ENCODE assay signal across 3 cellular contexts in the genomic region with DNA sequence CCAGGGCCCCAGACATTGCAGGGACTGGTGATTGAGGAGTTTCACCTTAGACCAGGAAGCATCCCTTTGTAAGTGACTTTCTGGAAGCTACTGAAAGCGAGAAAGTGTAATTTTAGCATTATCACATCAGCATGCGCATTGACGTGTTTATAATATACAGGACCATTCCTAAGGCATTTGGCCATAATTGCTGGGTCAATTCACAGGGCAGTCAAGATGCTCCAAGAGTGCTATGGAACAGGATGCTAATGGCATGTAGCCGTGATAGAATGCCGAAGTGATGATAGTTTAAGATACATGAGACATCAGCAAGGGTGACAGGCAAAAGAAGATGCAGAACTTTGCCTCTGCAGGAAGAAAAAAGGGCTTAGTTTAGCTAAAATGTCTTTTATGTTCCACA.
"Had no signal": no experiment of that assay in that cellular context is flagged by ENCODE, and none has a peak within 500 bp of the region (broad histone marks: within the 10 kb centered on the region; RNA-seq: fewer than 3 reads in every experiment).

No MANE protein-coding gene starts in this region.

- H3K4me3 ChIP-seq: GM12878 had no signal

- ATAC-seq: GM12878 had no signal

- DNase-seq: GDM1, GF-D8 had no signal
